In genomic region chr6:37056112-37056403, GRCh38 we compare ENCODE assay signal across 1 cellular context.
TF ChIP-seq lines count a peak whose summit lies in the region.

No MANE protein-coding gene starts in this region.

TF ChIP-seq in IMR-90, 13 proteins besides CTCF, POLR2A, EP300 and RAD21:
- TF ChIP-seq NFE2L2 (IDR thresholded peaks at IDR 0.05; ENCODE audit: low read depth, low read length) (no peak), CHD1 (IDR thresholded peaks at IDR 0.05; ENCODE audit: low read depth, low read length) (no peak), RFX5 (IDR thresholded peaks at IDR 0.05; ENCODE audit: low read depth, low read length) (no peak), MAZ (IDR thresholded peaks at IDR 0.05; ENCODE audit: borderline replicate concordance, low read depth, low read length) (no peak), MAFK (IDR thresholded peaks at IDR 0.05; ENCODE audit: low read depth, low read length) (no peak), FOS (IDR thresholded peaks at IDR 0.05; ENCODE audit: low read depth, low read length) (no peak), CEBPB (IDR thresholded peaks at IDR 0.05; ENCODE audit: low read depth, low read length) (no peak), BHLHE40 (IDR thresholded peaks at IDR 0.05; ENCODE audit: low read depth, low read length) (no peak), MXI1 (IDR thresholded peaks at IDR 0.05; ENCODE audit: borderline replicate concordance, low read depth, low read length) (no peak), RCOR1 (IDR thresholded peaks at IDR 0.05; ENCODE audit: insufficient replicate concordance, low read length) (no peak), SMC3 (IDR thresholded peaks at IDR 0.05; ENCODE audit: low read depth, low read length) (no peak), USF2 (IDR thresholded peaks at IDR 0.05; ENCODE audit: low read depth, low read length) (no peak)
- TF ChIP-seq, protein P1, sequence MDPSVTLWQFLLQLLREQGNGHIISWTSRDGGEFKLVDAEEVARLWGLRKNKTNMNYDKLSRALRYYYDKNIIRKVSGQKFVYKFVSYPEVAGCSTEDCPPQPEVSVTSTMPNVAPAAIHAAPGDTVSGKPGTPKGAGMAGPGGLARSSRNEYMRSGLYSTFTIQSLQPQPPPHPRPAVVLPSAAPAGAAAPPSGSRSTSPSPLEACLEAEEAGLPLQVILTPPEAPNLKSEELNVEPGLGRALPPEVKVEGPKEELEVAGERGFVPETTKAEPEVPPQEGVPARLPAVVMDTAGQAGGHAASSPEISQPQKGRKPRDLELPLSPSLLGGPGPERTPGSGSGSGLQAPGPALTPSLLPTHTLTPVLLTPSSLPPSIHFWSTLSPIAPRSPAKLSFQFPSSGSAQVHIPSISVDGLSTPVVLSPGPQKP (IDR thresholded peaks at IDR 0.05; ENCODE audit: borderline replicate concordance, low read depth, low read length): no peak
